ENCODE assay signal across 11 cellular contexts in the genomic region with DNA sequence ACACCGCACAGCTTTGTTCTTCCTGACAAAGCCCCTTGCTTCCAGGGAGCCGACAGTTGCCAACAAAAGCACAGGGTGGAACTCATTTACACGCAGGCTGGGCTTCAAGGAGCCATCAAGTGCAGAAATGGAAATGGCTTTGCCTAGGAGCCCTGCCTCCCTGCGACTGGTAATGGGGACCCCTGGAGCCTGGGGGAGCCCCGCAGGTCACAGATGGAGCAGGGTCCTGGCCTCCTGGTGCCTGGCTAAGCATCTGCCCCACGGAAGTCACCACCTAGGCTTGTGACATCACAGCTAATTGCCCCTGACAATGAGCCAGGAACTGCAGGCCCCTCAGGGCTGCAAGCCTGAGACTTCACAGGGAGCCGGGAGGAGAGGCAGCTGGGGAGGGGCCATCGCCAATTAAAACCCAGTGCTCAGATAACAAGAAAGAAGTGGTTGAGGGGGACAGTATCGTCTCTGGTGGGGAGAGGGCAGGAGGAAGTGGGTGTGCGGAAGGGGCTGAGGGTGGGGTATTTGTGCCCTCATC.
DNase-seq lines count a peak whose midpoint lies in the region; ATAC-seq, FAIRE-seq and TF ChIP-seq lines count a peak whose summit lies in the region.
"Had no signal": no experiment of that assay in that cellular context is flagged by ENCODE, and none has a peak within 500 bp of the region (broad histone marks: within the 10 kb centered on the region; RNA-seq: fewer than 3 reads in every experiment).

No MANE protein-coding gene starts in this region.

- no peaks in the 10 kb centered on the region for H3K9me2 ChIP-seq in hepatocyte (replicated peaks; ENCODE audit: insufficient read depth)

- H3K4me2 ChIP-seq in hepatocyte, result peak overlapping the region; percentile 60
- H3K4me2 ChIP-seq in HepG2 (ENCODE audit: low read depth, low read length), result no peak overlapping the region

- no peak for TF ChIP-seq CTCF in Peyer's patch (IDR thresholded peaks at IDR 0.05)
- TF ChIP-seq CTCF in hepatocyte (IDR thresholded peaks at IDR 0.05; ENCODE audit: poor library complexity), result no peak
- no peak for TF ChIP-seq CTCF in HepG2 (CRISPR knock-in tag; IDR thresholded peaks at IDR 0.05)

- BruUV-seq in HepG2 (replicated peaks; lab: Mats Ljungman, UMichigan), result no TSS peak

- 23% methylated on average over 10 of the region's 10 CpGs for WGBS in hepatocyte (ENCODE audit: low lambda C conversion rate, missing lambda C conversion rate)
- WGBS in HepG2 (ENCODE audit: low lambda C conversion rate), result 48% methylated on average over 6 of the region's 10 CpGs

- H3K9me3 Mint-ChIP-seq in activated T-cell treated with anti-CD3 and anti-CD28 coated beads, Interleukin-2, amount 50 U/mL, for 4 hours, result no peaks in the 10 kb centered on the region

- H3K27me3 ChIP-seq in Peyer's patch (peaks cover 0 to 8% of the 10 kb centered on the region in 2 donors), hepatocyte (peaks cover 17% of the 10 kb centered on the region), HepG2 (ENCODE audit: control insufficient read depth in 1 of 2, insufficient read depth in 2 of 2, low read length in 2 of 2) (peaks cover 13 to 51% of the 10 kb centered on the region in 2 experiments; a peak in 4 of 5 replicates)

- no peak for ATAC-seq in activated T-cell treated with anti-CD3 and anti-CD28 coated beads, Interleukin-2, amount 50 U/mL, for 4 hours
- ATAC-seq in HepG2, result no peak

- CTCF ChIA-PET in HepG2 (lab: Yijun Ruan, JAX; ENCODE audit: low intra/inter-chr PET ratio, low total read pairs), result no interaction called here

- POLR2A ChIA-PET in HepG2 (lab: Yijun Ruan, JAX), result no interaction called here

- in situ Hi-C loops in HepG2 (cut with HindIII; ENCODE audit: extremely low pct_ligation_motif_present, low pct_unique_long_range_greater_than_20kb), result no loop called here

- H3K36me3 ChIP-seq in Peyer's patch, result no peaks in the 10 kb centered on the region
- no peaks in the 10 kb centered on the region for H3K36me3 ChIP-seq in hepatocyte (replicated peaks; ENCODE audit: insufficient read depth, low read depth)
- H3K36me3 ChIP-seq in HepG2 (replicated peaks in 1 of 2; ENCODE audit: control insufficient read depth in 1 of 2, insufficient read depth in 2 of 2, low read length in 2 of 2), result no peaks in the 10 kb centered on the region

- H3K4me3 ChIP-seq in Peyer's patch, result no peak overlapping the region
- H3K4me3 ChIP-seq in hepatocyte, result no peak overlapping the region
- H3K4me3 ChIP-seq in HepG2 (replicated peaks in 1 of 3; ENCODE audit: insufficient read depth in 1 of 3, low read depth in 2 of 3, low read length in 3 of 3), result no peak overlapping the region

- H2AFZ ChIP-seq in hepatocyte (no peak overlapping the region), HepG2 (ENCODE audit: low read length) (no peak overlapping the region)

- no peaks in the 10 kb centered on the region for H4K20me1 ChIP-seq in hepatocyte (ENCODE audit: insufficient read depth, poor library complexity, severe bottlenecking)
- H4K20me1 ChIP-seq in HepG2 (ENCODE audit: insufficient read depth, low read length), result no peaks in the 10 kb centered on the region

- peaks cover 13% of the 10 kb centered on the region for H3K4me1 Mint-ChIP-seq in activated T-cell treated with anti-CD3 and anti-CD28 coated beads, Interleukin-2, amount 50 U/mL, for 4 hours (ENCODE audit: low read depth)

- H3K27ac ChIP-seq in Peyer's patch, result peak overlapping the region in 3 of 4 donors; percentile 4 to 33 (median 27)
- peak overlapping the region; percentile 68 for H3K27ac ChIP-seq in hepatocyte
- H3K27ac ChIP-seq in substantia nigra (ENCODE audit: low read depth, low read length, poor library complexity, severe bottlenecking), result peak overlapping the region; percentile 75
- H3K27ac ChIP-seq in HepG2 (ENCODE audit: extremely low read length, insufficient read depth, low read length), result no peak overlapping the region
- H3K27ac ChIP-seq: 22Rv1 had no signal

- TF ChIP-seq EP300 in HepG2 (IDR thresholded peaks at IDR 0.05; ENCODE audit: low read depth in 2 of 2, low read length in 2 of 2) (no peak), HepG2 (CRISPR knock-in tag; IDR thresholded peaks at IDR 0.05; ENCODE audit: borderline replicate concordance) (no peak)

- FAIRE-seq in HepG2 (lab: Jason Lieb, UNC), result no peak

- no peak overlapping the region for H3K9ac ChIP-seq in HepG2 (ENCODE audit: insufficient read depth, low read depth, low read length)

- intact Hi-C loops in HepG2 (cut with micrococcal nuclease; ENCODE audit: unreplicated experiment), result no loop called here

- no peaks in the 10 kb centered on the region for H3K36me3 Mint-ChIP-seq in activated T-cell treated with anti-CD3 and anti-CD28 coated beads, Interleukin-2, amount 50 U/mL, for 4 hours (ENCODE audit: insufficient read depth)

- peaks cover 55% of the 10 kb centered on the region for H3K27me3 Mint-ChIP-seq in activated T-cell treated with anti-CD3 and anti-CD28 coated beads, Interleukin-2, amount 50 U/mL, for 4 hours (ENCODE audit: low read depth)

- TF ChIP-seq RAD21 in HepG2 (CRISPR knock-in tag; IDR thresholded peaks at IDR 0.05), result no peak

- H3K4me1 ChIP-seq in Peyer's patch (peaks cover 0 to 17% (median 5%) of the 10 kb centered on the region in 4 donors), hepatocyte (ENCODE audit: insufficient read depth) (peaks cover 34% of the 10 kb centered on the region), HepG2 (ENCODE audit: insufficient read depth, low read length) (peaks cover 21% of the 10 kb centered on the region)

- H3K4me3 Mint-ChIP-seq in activated T-cell treated with anti-CD3 and anti-CD28 coated beads, Interleukin-2, amount 50 U/mL, for 4 hours, result no peak overlapping the region

- H3K9me3 ChIP-seq in Peyer's patch, result no peaks in the 10 kb centered on the region
- H3K9me3 ChIP-seq in hepatocyte (ENCODE audit: low read depth), result no peaks in the 10 kb centered on the region
- no peaks in the 10 kb centered on the region for H3K9me3 ChIP-seq in HepG2 (ENCODE audit: low read length)

- peak; percentile 73 for DNase-seq in DMS 273 (lab: John Stamatoyannopoulos, UW; ENCODE audit: unreplicated experiment)
- no peak for DNase-seq in DMS 273 treated with DMSO at 0.1 percent for 48 hours (lab: John Stamatoyannopoulos, UW)
- DNase-seq in Peyer's patch, result no peak
- peak; percentile 31 for DNase-seq in hepatocyte (ENCODE audit: low spot score)
- DNase-seq in substantia nigra (lab: John Stamatoyannopoulos, UW), result peak in 13 of 49 donors; percentile 15 to 41 (median 24)
- no peak for DNase-seq in activated T-cell treated with anti-CD3 and anti-CD28 coated beads, Interleukin-2, amount 50 U/mL, for 4 hours
- DNase-seq in HepG2 (ENCODE audit: low spot score), result no peak
- DNase-seq in NCI-H1930 (lab: John Stamatoyannopoulos, UW), result no peak
- DNase-seq: naive B cell, NCI-H2029 treated with DMSO at 0.1 percent for 48 hours had no signal

- TF ChIP-seq POLR2A in Peyer's patch (IDR thresholded peaks at IDR 0.05), result no peak
- TF ChIP-seq POLR2A in HepG2 (IDR thresholded peaks at IDR 0.05; ENCODE audit: insufficient read depth in 1 of 2, low read depth in 2 of 2, low read length in 2 of 2), result no peak

- no peaks in the 10 kb centered on the region for H3K79me2 ChIP-seq in hepatocyte
- H3K79me2 ChIP-seq in HepG2 (ENCODE audit: insufficient read depth, low read length), result no peaks in the 10 kb centered on the region

TF ChIP-seq in HepG2, 621 proteins besides CTCF, POLR2A, EP300 and RAD21 (continues in another document):
- TF ChIP-seq ZNF564 (CRISPR knock-in tag; IDR thresholded peaks at IDR 0.05), result no peak
- no peak for TF ChIP-seq NFIC (IDR thresholded peaks at IDR 0.05; ENCODE audit: low read length)
- no peak for TF ChIP-seq RARA (CRISPR knock-in tag; IDR thresholded peaks at IDR 0.05)
- TF ChIP-seq SIX1 (CRISPR knock-in tag; IDR thresholded peaks at IDR 0.05; ENCODE audit: borderline replicate concordance), result no peak
- TF ChIP-seq, protein P1, sequence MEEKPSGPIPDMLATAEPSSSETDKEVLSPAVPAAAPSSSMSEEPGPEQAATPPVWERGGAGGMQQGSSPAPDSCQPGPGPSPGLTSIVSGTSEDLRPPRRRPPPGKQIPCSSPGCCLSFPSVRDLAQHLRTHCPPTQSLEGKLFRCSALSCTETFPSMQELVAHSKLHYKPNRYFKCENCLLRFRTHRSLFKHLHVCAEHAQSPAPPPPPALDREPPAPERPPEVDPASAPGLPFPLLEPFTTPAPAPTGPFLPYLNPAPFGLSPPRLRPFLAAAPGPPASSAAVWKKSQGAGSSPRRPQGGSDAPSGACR (CRISPR knock-in tag; IDR thresholded peaks at IDR 0.05), result no peak
- TF ChIP-seq ZBTB38 (CRISPR knock-in tag; IDR thresholded peaks at IDR 0.05), result no peak
- TF ChIP-seq, protein P2, sequence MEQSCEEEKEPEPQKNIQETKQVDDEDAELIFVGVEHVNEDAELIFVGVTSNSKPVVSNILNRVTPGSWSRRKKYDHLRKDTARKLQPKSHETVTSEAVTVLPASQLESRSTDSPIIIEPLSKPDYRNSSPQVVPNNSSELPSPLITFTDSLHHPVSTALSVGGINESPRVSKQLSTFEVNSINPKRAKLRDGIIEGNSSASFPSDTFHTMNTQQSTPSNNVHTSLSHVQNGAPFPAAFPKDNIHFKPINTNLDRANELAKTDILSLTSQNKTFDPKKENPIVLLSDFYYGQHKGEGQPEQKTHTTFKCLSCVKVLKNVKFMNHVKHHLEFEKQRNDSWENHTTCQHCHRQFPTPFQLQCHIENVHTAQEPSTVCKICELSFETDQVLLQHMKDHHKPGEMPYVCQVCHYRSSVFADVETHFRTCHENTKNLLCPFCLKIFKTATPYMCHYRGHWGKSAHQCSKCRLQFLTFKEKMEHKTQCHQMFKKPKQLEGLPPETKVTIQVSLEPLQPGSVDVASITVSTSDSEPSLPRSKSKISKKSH (CRISPR knock-in tag; IDR thresholded peaks at IDR 0.05; ENCODE audit: borderline replicate concordance), result no peak
- no peak for TF ChIP-seq ZNF143 (CRISPR knock-in tag; IDR thresholded peaks at IDR 0.05)
- TF ChIP-seq FOXK1 (CRISPR knock-in tag; IDR thresholded peaks at IDR 0.05; ENCODE audit: borderline replicate concordance, low read depth), result no peak
- no peak for TF ChIP-seq THAP11 (CRISPR knock-in tag; IDR thresholded peaks at IDR 0.05)
- no peak for TF ChIP-seq SOX5 (CRISPR knock-in tag; IDR thresholded peaks at IDR 0.05; ENCODE audit: borderline replicate concordance)
- TF ChIP-seq, protein P3, sequence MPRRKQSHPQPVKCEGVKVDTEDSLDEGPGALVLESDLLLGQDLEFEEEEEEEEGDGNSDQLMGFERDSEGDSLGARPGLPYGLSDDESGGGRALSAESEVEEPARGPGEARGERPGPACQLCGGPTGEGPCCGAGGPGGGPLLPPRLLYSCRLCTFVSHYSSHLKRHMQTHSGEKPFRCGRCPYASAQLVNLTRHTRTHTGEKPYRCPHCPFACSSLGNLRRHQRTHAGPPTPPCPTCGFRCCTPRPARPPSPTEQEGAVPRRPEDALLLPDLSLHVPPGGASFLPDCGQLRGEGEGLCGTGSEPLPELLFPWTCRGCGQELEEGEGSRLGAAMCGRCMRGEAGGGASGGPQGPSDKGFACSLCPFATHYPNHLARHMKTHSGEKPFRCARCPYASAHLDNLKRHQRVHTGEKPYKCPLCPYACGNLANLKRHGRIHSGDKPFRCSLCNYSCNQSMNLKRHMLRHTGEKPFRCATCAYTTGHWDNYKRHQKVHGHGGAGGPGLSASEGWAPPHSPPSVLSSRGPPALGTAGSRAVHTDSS (CRISPR knock-in tag; conservative IDR thresholded peaks at IDR 0.05), result no peak
- TF ChIP-seq ZNF44 (CRISPR knock-in tag; IDR thresholded peaks at IDR 0.05), result no peak

Comparison
In these comparisons a context has a peak if more than half of its experiments do, and no peak if none do; other contexts are left out.
1. DNase-seq: peak in DMS 273 (single experiment) and hepatocyte (single experiment); none in DMS 273 treated with DMSO at 0.1 percent for 48 hours (single experiment), Peyer's patch (0 of 3), activated T-cell treated with anti-CD3 and anti-CD28 coated beads, Interleukin-2, amount 50 U/mL, for 4 hours (single experiment), HepG2 (single experiment) and NCI-H1930 (0 of 2).